9 cellular contexts compared by ENCODE assay signal in genomic region chr15:72785452-72786243, GRCh38. TPM values are rescaled to one million over a fixed set of nuclear protein-coding genes. Genes with fewer than 3 reads are reported as not detected.
DNase-seq lines count a peak whose midpoint lies in the region; ATAC-seq and TF ChIP-seq lines count a peak whose summit lies in the region.
"Had no signal": no experiment of that assay in that cellular context is flagged by ENCODE, and none has a peak within 500 bp of the region (broad histone marks: within the 10 kb centered on the region; RNA-seq: fewer than 3 reads in every experiment).

No MANE protein-coding gene starts in this region.

- H3K36me3 ChIP-seq in OCI-LY7 (ENCODE audit: insufficient read depth, low read length) = peaks cover 14% of the 10 kb centered on the region

- intact Hi-C loops in OCI-LY7 (cut with micrococcal nuclease; ENCODE audit: unreplicated experiment) = no loop called here

- H3K4me2 ChIP-seq in OCI-LY7 (ENCODE audit: low read length) = no peak overlapping the region

- BruUV-seq in OCI-LY7 (replicated peaks; lab: Mats Ljungman, UMichigan) = no TSS peak

- ATAC-seq in HG03469 (IDR thresholded peaks at IDR 0.05; ENCODE audit: unreplicated experiment) (no peak), GM19467 (IDR thresholded peaks at IDR 0.05; ENCODE audit: unreplicated experiment) (no peak)

- CTCF ChIA-PET in AG04450 (lab: Charles Lee) (interaction anchor here (0.8 to 1.6 kb wide), 4 partner anchors 12 to 296 kb away, joined by 3 to 10 read pairs (median 5); no protein-coding TSS in a partner anchor), OCI-LY7 (lab: Charles Lee; ENCODE audit: unreplicated experiment) (no interaction called here)

- H2AFZ ChIP-seq in OCI-LY7 (ENCODE audit: low read length) = peak overlapping the region; percentile 15; the same call in 1 of the 2 replicates

- TF ChIP-seq CTCF in AG04450 (IDR thresholded peaks at IDR 0.05; ENCODE audit: low read depth, low read length) = no peak
- TF ChIP-seq CTCF in OCI-LY7 (conservative IDR thresholded peaks at IDR 0.05; ENCODE audit: low read length) = no peak

- no peaks in the 10 kb centered on the region for H3K27me3 ChIP-seq in AG04450 (ENCODE audit: control insufficient read depth, insufficient read depth, low read length)

- H3K4me1 ChIP-seq in OCI-LY7 (ENCODE audit: insufficient read depth, low read length, poor library complexity, severe bottlenecking) = peaks cover 22% of the 10 kb centered on the region

- DNase-seq in AG04450 (ENCODE audit: low read depth, low spot score) (peak; percentile 15), OCI-LY7 (ENCODE audit: low spot score) (no peak), anterior cingulate cortex (lab: John Stamatoyannopoulos, UW) (peak in 46 of 58 donors; percentile 8 to 83 (median 44)), non-pigmented ciliary epithelial cell (ENCODE audit: low read depth) (peak; percentile 28), NCI-H748 treated with DMSO at 0.1 percent for 48 hours (lab: John Stamatoyannopoulos, UW) (no peak)
- DNase-seq in effector CD4-positive, alpha-beta T cell = no peak
- DNase-seq: NCI-H2081 treated with DMSO at 0.1 percent for 48 hours had no signal

- peak overlapping the region; percentile 39 for H3K27ac ChIP-seq in AG04450 (ENCODE audit: low read depth, low read length)
- no peak overlapping the region for H3K27ac ChIP-seq in OCI-LY7 (ENCODE audit: low read depth, low read length, poor library complexity, severe bottlenecking)

- no peaks in the 10 kb centered on the region; the same call in 1 of the 2 replicates for H3K9me3 ChIP-seq in AG04450 (ENCODE audit: control insufficient read depth, insufficient read depth, low read length)
- H3K9me3 ChIP-seq in OCI-LY7 (ENCODE audit: low read length) = no peaks in the 10 kb centered on the region

- H3K4me3 ChIP-seq in AG04450 (ENCODE audit: low read depth, low read length) (no peak overlapping the region), OCI-LY7 (ENCODE audit: low read depth, low read length, poor library complexity, severe bottlenecking) (no peak overlapping the region)

- no peaks in the 10 kb centered on the region for H3K9me2 ChIP-seq in OCI-LY7 (ENCODE audit: insufficient read depth, low read length)

- peaks cover 16% of the 10 kb centered on the region for H4K20me1 ChIP-seq in OCI-LY7 (ENCODE audit: insufficient read depth, low read length)

- H3K79me2 ChIP-seq in OCI-LY7 (ENCODE audit: insufficient read depth, low read depth, low read length) = peaks cover 27% of the 10 kb centered on the region

- POLR2A ChIA-PET in AG04450 (lab: Yijun Ruan, JAX) = interaction anchor here (0.9 kb wide), 1 partner anchor 217 kb away, joined by 3 read pairs; no protein-coding TSS in a partner anchor
- POLR2A ChIA-PET in OCI-LY7 (lab: Charles Lee) = no interaction called here

RNA-seq across cellular contexts. Expression of gene ADPGK, which starts 2.1 kb away (rescaled TPM):
- 61.1 and 74.3 TPM in 2 replicates for polyA plus RNA-seq in AG04450 (2011; rRNA removed)
- 53.6 and 54.2 TPM in 2 replicates for polyA minus RNA-seq in AG04450 (2011; rRNA and poly(A)+ RNA removed)
- 86.8 and 112 TPM in 2 replicates for total RNA-seq in OCI-LY7 (2014; rRNA removed; shearing (Covaris generic))
- total RNA-seq in OCI-LY7 (2022) = 70.7 and 74.9 TPM in 2 replicates

Comparison
In these comparisons a context has a peak if more than half of its experiments do, and no peak if none do; other contexts are left out.
1. DNase-seq: peak in AG04450 (single experiment), anterior cingulate cortex (46 of 58) and non-pigmented ciliary epithelial cell (single experiment); none in OCI-LY7 (single experiment), effector CD4-positive, alpha-beta T cell (single experiment) and NCI-H748 treated with DMSO at 0.1 percent for 48 hours (single experiment).